ENCODE assay signal across 1 cellular context in the genomic region with DNA sequence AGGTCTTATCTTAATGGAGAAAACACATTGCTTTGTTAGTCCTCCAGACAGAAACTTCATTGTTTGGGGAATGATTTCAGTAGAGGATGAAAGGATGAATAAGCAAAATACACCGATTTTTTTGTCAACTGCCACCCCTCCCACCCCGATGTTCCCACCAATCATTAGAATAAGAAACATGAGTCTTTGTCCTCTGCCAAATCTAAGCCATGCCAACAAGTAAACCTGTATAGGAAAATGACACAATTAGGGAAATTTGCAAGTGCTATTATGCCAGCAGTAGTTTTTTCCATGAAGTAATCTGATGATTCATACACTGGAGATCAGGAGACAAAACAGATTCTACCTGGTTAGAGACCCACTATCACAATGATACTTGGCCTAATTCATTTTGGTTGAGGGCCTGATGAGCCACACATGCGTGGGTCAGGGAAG.
A peak's percentile ranks its signal among the peaks of the same experiment; 100 is the strongest.
TF ChIP-seq lines count a peak whose summit lies in the region.

No MANE protein-coding gene starts in this region.

TF ChIP-seq in SK-N-SH, 30 proteins besides CTCF, POLR2A, EP300 and RAD21 (continued from another document):
- TF ChIP-seq, protein P1, sequence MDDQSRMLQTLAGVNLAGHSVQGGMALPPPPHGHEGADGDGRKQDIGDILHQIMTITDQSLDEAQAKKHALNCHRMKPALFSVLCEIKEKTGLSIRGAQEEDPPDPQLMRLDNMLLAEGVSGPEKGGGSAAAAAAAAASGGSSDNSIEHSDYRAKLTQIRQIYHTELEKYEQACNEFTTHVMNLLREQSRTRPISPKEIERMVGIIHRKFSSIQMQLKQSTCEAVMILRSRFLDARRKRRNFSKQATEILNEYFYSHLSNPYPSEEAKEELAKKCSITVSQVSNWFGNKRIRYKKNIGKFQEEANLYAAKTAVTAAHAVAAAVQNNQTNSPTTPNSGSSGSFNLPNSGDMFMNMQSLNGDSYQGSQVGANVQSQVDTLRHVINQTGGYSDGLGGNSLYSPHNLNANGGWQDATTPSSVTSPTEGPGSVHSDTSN (IDR thresholded peaks at IDR 0.05): peak; percentile 22
- TF ChIP-seq TCF12 (IDR thresholded peaks at IDR 0.05): peak; percentile 67
- TF ChIP-seq JUND (IDR thresholded peaks at IDR 0.05): peak; percentile 53
